19 cellular contexts compared by ENCODE assay signal in the genomic region with DNA sequence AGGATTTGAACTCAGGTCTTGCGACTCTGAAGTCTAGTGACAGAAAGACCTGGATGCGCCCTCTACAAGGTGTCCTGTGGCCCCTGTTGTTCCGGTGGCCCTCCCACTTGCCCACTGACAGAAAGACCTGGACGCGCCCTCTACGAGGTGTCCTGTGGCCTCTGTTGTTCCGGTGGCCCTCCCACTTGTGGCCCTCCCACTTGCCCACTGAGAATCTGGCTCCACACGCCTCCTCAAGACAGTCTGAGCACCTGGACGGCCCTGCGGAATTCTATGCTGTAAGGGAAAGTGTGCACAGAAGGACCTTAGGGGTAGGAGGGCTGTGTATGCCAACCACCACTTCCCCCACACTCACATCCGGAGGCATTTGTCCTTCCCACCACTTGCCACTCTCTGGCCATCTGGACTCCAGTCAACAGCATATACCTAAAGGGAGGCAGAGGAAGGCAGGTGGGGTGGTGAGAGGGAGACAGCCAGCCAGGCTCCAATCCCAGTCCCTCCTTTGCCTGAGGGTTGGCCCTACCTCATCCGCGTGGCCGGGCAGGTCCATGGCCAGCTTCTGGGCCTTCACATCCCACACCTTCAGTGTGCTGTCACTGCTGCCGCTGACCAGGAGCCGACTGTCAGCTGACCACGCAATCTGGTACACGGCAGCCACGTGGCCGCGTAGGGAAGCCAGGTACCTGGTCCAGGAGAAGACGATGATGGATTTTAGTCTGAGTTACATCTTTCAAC. TPM values are rescaled to one million over a fixed set of nuclear protein-coding genes. Genes with fewer than 3 reads are reported as not detected.
A peak's percentile ranks its signal among the peaks of the same experiment; 100 is the strongest.
DNase-seq lines count a peak whose midpoint lies in the region; ATAC-seq, FAIRE-seq and TF ChIP-seq lines count a peak whose summit lies in the region.
"Had no signal": no experiment of that assay in that cellular context is flagged by ENCODE, and none has a peak within 500 bp of the region (broad histone marks: within the 10 kb centered on the region; RNA-seq: fewer than 3 reads in every experiment).

No MANE protein-coding gene starts in this region.

- no peak overlapping the region for H3K9ac ChIP-seq in GM12878 (ENCODE audit: control insufficient read depth, insufficient read depth, low read length)

- no peak for TF ChIP-seq RAD21 in GM12878 (IDR thresholded peaks at IDR 0.05; ENCODE audit: insufficient read depth, low read depth, low read length)

- H3K4me3 ChIP-seq in HEK293 (ENCODE audit: low read depth, low read length): no peak overlapping the region
- H3K4me3 ChIP-seq in GM12878: no peak overlapping the region
- H3K4me3 ChIP-seq: HAP-1 had no signal

- peaks cover 40 to 82% of the 10 kb centered on the region in 2 experiments for H3K36me3 ChIP-seq in HEK293 (ENCODE audit: control insufficient read depth in 2 of 2, insufficient read depth in 1 of 2, low read length in 2 of 2)
- H3K36me3 ChIP-seq in GM12878 (ENCODE audit: control insufficient read depth in 2 of 2, insufficient read depth in 2 of 2, low read length in 1 of 2): peaks cover 37 to 40% of the 10 kb centered on the region in 2 experiments

- peak; percentile 4 for DNase-seq in AG20443 (ENCODE audit: low spot score)
- DNase-seq in GM12878 (ENCODE audit: low read depth, low spot score): no peak
- peak; percentile 69 for DNase-seq in posterior vena cava (ENCODE audit: low spot score)
- DNase-seq in NK-92 (lab: John Stamatoyannopoulos, UW; ENCODE audit: unreplicated experiment): no peak
- DNase-seq in activated CD4-positive, alpha-beta T cell treated with anti-CD3 and anti-CD28 coated beads, Interleukin-2, amount 10 ng/mL, durations not matched to agents 24 days and 14 days: no peak
- no peak for DNase-seq in NCI-H1417 treated with DMSO at 0.1 percent for 48 hours (lab: John Stamatoyannopoulos, UW)
- DNase-seq: BE2C; CD8-positive, alpha-beta T cell; COR-L47; DND-41; GDM1; HFFc6 had no signal

- no peak overlapping the region for H3K27ac Mint-ChIP-seq in activated CD4-positive, alpha-beta T cell treated with anti-CD3 and anti-CD28 coated beads, Interleukin-2, amount 10 ng/mL, durations not matched to agents 24 days and 14 days
- H3K27ac Mint-ChIP-seq: CD8-positive, alpha-beta T cell; HFFc6 had no signal

- H3K4me1 Mint-ChIP-seq in activated CD4-positive, alpha-beta T cell treated with anti-CD3 and anti-CD28 coated beads, Interleukin-2, amount 10 ng/mL, durations not matched to agents 24 days and 14 days: peaks cover 2% of the 10 kb centered on the region

- no peaks in the 10 kb centered on the region for H3K79me2 ChIP-seq in GM12878 (ENCODE audit: control insufficient read depth, insufficient read depth, low read length)

- intact Hi-C loops in GM12878 (cut with micrococcal nuclease; ENCODE audit: unreplicated experiment): no loop called here
- intact Hi-C loops in posterior vena cava (cut with DNase I): no loop called here
- intact Hi-C loops in activated CD4-positive, alpha-beta T cell treated with anti-CD3 and anti-CD28 coated beads, Interleukin-2, amount 10 ng/mL, durations not matched to agents 24 days and 14 days (cut with micrococcal nuclease): no loop called here

- H3K4me1 ChIP-seq in HEK293 (ENCODE audit: control insufficient read depth, insufficient read depth, low read length) (no peaks in the 10 kb centered on the region), GM12878 (ENCODE audit: control insufficient read depth, insufficient read depth, low read length) (no peaks in the 10 kb centered on the region)
- H3K4me1 ChIP-seq: BE2C, HAP-1 had no signal

- no peak overlapping the region for H2AFZ ChIP-seq in GM12878 (ENCODE audit: control insufficient read depth, low read depth, low read length)

- no peaks in the 10 kb centered on the region for H3K27me3 ChIP-seq in GM12878 (replicated peaks in 1 of 2; ENCODE audit: control insufficient read depth in 2 of 2, insufficient read depth in 2 of 2, low read length in 1 of 2)
- H3K27me3 ChIP-seq: BE2C had no signal

- no peaks in the 10 kb centered on the region for H3K9me3 Mint-ChIP-seq in activated CD4-positive, alpha-beta T cell treated with anti-CD3 and anti-CD28 coated beads, Interleukin-2, amount 10 ng/mL, durations not matched to agents 24 days and 14 days
- H3K9me3 Mint-ChIP-seq: CD8-positive, alpha-beta T cell; HFFc6 had no signal

- WGBS in GM12878 (ENCODE audit: insufficient coverage, insufficient replicate concordance, low lambda C conversion rate, missing lambda C conversion rate): 98% methylated on average over 20 of the region's 22 CpGs

- TF ChIP-seq CTCF in HEK293 (tag by site-specific recombination; IDR thresholded peaks at IDR 0.05) (no peak), GM12878 (IDR thresholded peaks at IDR 0.05 in 2 of 3, conservative IDR thresholded peaks at IDR 0.05 in 1 of 3; ENCODE audit: control insufficient read depth in 2 of 3, extremely low read depth in 1 of 3, insufficient read depth in 1 of 3, low read depth in 3 of 3, low read length in 3 of 3) (no peak)

- H3K27ac ChIP-seq in HEK293 (ENCODE audit: extremely low read depth, low read depth, low read length) (no peak overlapping the region), GM12878 (ENCODE audit: control insufficient read depth, insufficient read depth) (no peak overlapping the region)
- H3K27ac ChIP-seq: C4-2B, HL-60 had no signal

- no peak for ATAC-seq in GM12878
- ATAC-seq: CD8-positive, alpha-beta T cell had no signal

- POLR2A ChIA-PET in HEK293 (lab: Yijun Ruan, JAX): no interaction called here
- POLR2A ChIA-PET in GM12878 (lab: Charles Lee): no interaction called here

- H3K4me2 ChIP-seq in GM12878 (ENCODE audit: control insufficient read depth, insufficient read depth): no peak overlapping the region

- no peaks in the 10 kb centered on the region for H3K27me3 Mint-ChIP-seq in activated CD4-positive, alpha-beta T cell treated with anti-CD3 and anti-CD28 coated beads, Interleukin-2, amount 10 ng/mL, durations not matched to agents 24 days and 14 days

- CTCF ChIA-PET in HEK293 (lab: Yijun Ruan, JAX): no interaction called here
- CTCF ChIA-PET in GM12878 (lab: Yijun Ruan, JAX): no interaction called here

- BruUV-seq in GM12878 (replicated peaks; lab: Mats Ljungman, UMichigan): no TSS peak

- H3K4me3 Mint-ChIP-seq in activated CD4-positive, alpha-beta T cell treated with anti-CD3 and anti-CD28 coated beads, Interleukin-2, amount 10 ng/mL, durations not matched to agents 24 days and 14 days: no peak overlapping the region
- H3K4me3 Mint-ChIP-seq: CD8-positive, alpha-beta T cell; HFFc6 had no signal

- SMC1A ChIA-PET in GM12878 (lab: Charles Lee; ENCODE audit: uncharacterized antibody, unreplicated experiment): no interaction called here

- RAD21 ChIA-PET in GM12878 (lab: Charles Lee; ENCODE audit: unreplicated experiment): no interaction called here

- no peaks in the 10 kb centered on the region for H4K20me1 ChIP-seq in GM12878 (ENCODE audit: control insufficient read depth, insufficient read depth)

- H3K9me3 ChIP-seq in HEK293 (ENCODE audit: control insufficient read depth, insufficient read depth, low read depth, low read length) (no peaks in the 10 kb centered on the region), GM12878 (replicated peaks; ENCODE audit: control insufficient read depth, insufficient read depth, low read length) (no peaks in the 10 kb centered on the region)
- H3K9me3 ChIP-seq: BE2C, HAP-1 had no signal

- in situ Hi-C loops in GM12878 (cut with MboI): no loop called here

- TF ChIP-seq POLR2A in GM12878 (IDR thresholded peaks at IDR 0.05; ENCODE audit: low read depth, low read length): peak; percentile 46; the same call in 1 of the 2 replicates

- peaks cover 65% of the 10 kb centered on the region for H3K36me3 Mint-ChIP-seq in activated CD4-positive, alpha-beta T cell treated with anti-CD3 and anti-CD28 coated beads, Interleukin-2, amount 10 ng/mL, durations not matched to agents 24 days and 14 days (ENCODE audit: low read depth)

- TF ChIP-seq EP300 in GM12878 (IDR thresholded peaks at IDR 0.05; ENCODE audit: borderline replicate concordance in 1 of 2, control insufficient read depth in 1 of 2, low read depth in 2 of 2, low read length in 2 of 2): no peak

- FAIRE-seq in GM12878 (lab: Jason Lieb, UNC): no peak
- FAIRE-seq: A204.1, GM19239, H1 had no signal

RNA-seq across cellular contexts. Expression of gene NLE1, which starts 9.1 kb away (rescaled TPM):
- total RNA-seq in GM12878 (2013; cell fraction: nucleolus; rRNA removed): 32.2 and 38.7 TPM in 2 replicates
- 30.6 and 33.0 TPM in 2 replicates for total RNA-seq in GM12878 (2014; rRNA removed)
- total RNA-seq in GM12878 (2014; rRNA removed; fragmentation: Illumina TruSeq; extraction: Trizol): 17.9 and 18.3 TPM in 2 replicates
- 33.5 and 39.1 TPM in 2 replicates for total RNA-seq in GM12878 (2021)
- polyA plus RNA-seq in GM12878 (2011; ENCODE audit: low read depth): 6.2 TPM
- polyA plus RNA-seq in GM12878 (2011; rRNA removed): 9.8 and 17.3 TPM in 2 replicates
- polyA plus RNA-seq in GM12878 (2011; cell fraction: cytosol; rRNA removed): 28.5 and 41.6 TPM in 2 replicates
- 44.7 and 56.2 TPM in 2 replicates for polyA plus RNA-seq in GM12878 (2011; cell fraction: nucleus; rRNA removed)
- 14.8 and 16.9 TPM in 2 replicates for polyA plus RNA-seq in GM12878 (2012)
- polyA plus RNA-seq in GM12878 (2014; fragmentation: Illumina TruSeq; extraction: Trizol): 8.0 and 13.6 TPM in 2 replicates
- polyA plus RNA-seq in GM12878 (2014; fragmentation: Nextera tagmentation; extraction: Ambion mirVana): 1 to 10 TPM; 2.4 to 5.5 TPM
- polyA plus RNA-seq in GM12878 (2014; rRNA removed): 27.2 and 33.3 TPM in 2 replicates
- polyA plus RNA-seq in GM12878 (2016; fragmentation: Nextera tagmentation; extraction: Ambion mirVana): 10 to 100 TPM; 17.2 to 17.9 TPM
- polyA minus RNA-seq in GM12878 (2011; rRNA and poly(A)+ RNA removed): 24.7 and 36.7 TPM in 2 replicates
- polyA minus RNA-seq in GM12878 (2011; cell fraction: cytosol; rRNA and poly(A)+ RNA removed): 5.9 and 6.2 TPM in 2 replicates
- 18.6 and 28.9 TPM in 2 replicates for polyA minus RNA-seq in GM12878 (2011; cell fraction: nucleus; rRNA and poly(A)+ RNA removed)
- 1 to 10 TPM; 8.4 to 9.1 TPM for total RNA-seq in posterior vena cava
- total RNA-seq in activated CD4-positive, alpha-beta T cell treated with anti-CD3 and anti-CD28 coated beads, Interleukin-2, amount 10 ng/mL, durations not matched to agents 24 days and 14 days: 45.3 and 47.9 TPM in 2 replicates

RNA-seq across cellular contexts. Expression of gene FNDC8, which starts 11.6 kb away (rescaled TPM):
- total RNA-seq in GM12878 (2013; cell fraction: nucleolus; rRNA removed): not detected in 2 replicates
- total RNA-seq in GM12878 (2014; rRNA removed) (0.11 TPM in 1 of 2 replicates, not detected in the other), GM12878 (2014; rRNA removed; fragmentation: Illumina TruSeq; extraction: Trizol) (not detected in 2 replicates), GM12878 (2021) (0.15 TPM in 1 of 2 replicates, not detected in the other), posterior vena cava (not detected)
- not detected for polyA plus RNA-seq in GM12878 (2011; ENCODE audit: low read depth)
- polyA plus RNA-seq in GM12878 (2011; rRNA removed) (not detected in 2 replicates), GM12878 (2014; fragmentation: Illumina TruSeq; extraction: Trizol) (not detected in 2 replicates), GM12878 (2014; fragmentation: Nextera tagmentation; extraction: Ambion mirVana) (under 1 TPM in 1 of 2 experiments, not detected in 1; 0.06 TPM), GM12878 (2014; rRNA removed) (0.09 TPM in 1 of 2 replicates, not detected in the other), GM12878 (2016; fragmentation: Nextera tagmentation; extraction: Ambion mirVana) (not detected)
- polyA plus RNA-seq in GM12878 (2011; cell fraction: cytosol; rRNA removed): 0.06 TPM in 1 of 2 replicates, not detected in the other
- polyA plus RNA-seq in GM12878 (2011; cell fraction: nucleus; rRNA removed): not detected in 2 replicates
- 0.27 TPM in 1 of 2 replicates, not detected in the other for polyA plus RNA-seq in GM12878 (2012)
- not detected in 2 replicates for polyA minus RNA-seq in GM12878 (2011; rRNA and poly(A)+ RNA removed)
- polyA minus RNA-seq in GM12878 (2011; cell fraction: cytosol; rRNA and poly(A)+ RNA removed): not detected in 2 replicates
- not detected in 2 replicates for polyA minus RNA-seq in GM12878 (2011; cell fraction: nucleus; rRNA and poly(A)+ RNA removed)
- total RNA-seq in activated CD4-positive, alpha-beta T cell treated with anti-CD3 and anti-CD28 coated beads, Interleukin-2, amount 10 ng/mL, durations not matched to agents 24 days and 14 days: not detected in 2 replicates
- total RNA-seq: CD8-positive, alpha-beta T cell; H1; HFFc6 had no signal
- polyA plus RNA-seq: H1 had no signal

RNA-seq across cellular contexts. Expression of gene RAD51D, which starts 13.3 kb away (rescaled TPM):
- 37.0 and 41.3 TPM in 2 replicates for total RNA-seq in GM12878 (2013; cell fraction: nucleolus; rRNA removed)
- total RNA-seq in GM12878 (2014; rRNA removed) (12.0 and 12.3 TPM in 2 replicates), GM12878 (2014; rRNA removed; fragmentation: Illumina TruSeq; extraction: Trizol) (10.0 and 11.5 TPM in 2 replicates), GM12878 (2021) (22.1 and 26.0 TPM in 2 replicates), posterior vena cava (10 to 100 TPM; 10.5 to 10.8 TPM)
- 4.8 TPM for polyA plus RNA-seq in GM12878 (2011; ENCODE audit: low read depth)
- polyA plus RNA-seq in GM12878 (2011; rRNA removed) (13.0 and 14.7 TPM in 2 replicates), GM12878 (2014; fragmentation: Illumina TruSeq; extraction: Trizol) (7.0 and 11.8 TPM in 2 replicates), GM12878 (2014; fragmentation: Nextera tagmentation; extraction: Ambion mirVana) (1 to 10 TPM; 2.6 to 4.9 TPM), GM12878 (2014; rRNA removed) (16.7 and 21.2 TPM in 2 replicates), GM12878 (2016; fragmentation: Nextera tagmentation; extraction: Ambion mirVana) (10 to 100 TPM; 24.2 to 29.3 TPM)
- 14.6 and 17.3 TPM in 2 replicates for polyA plus RNA-seq in GM12878 (2011; cell fraction: cytosol; rRNA removed)
- polyA plus RNA-seq in GM12878 (2011; cell fraction: nucleus; rRNA removed): 15.6 and 19.8 TPM in 2 replicates
- 8.8 and 8.9 TPM in 2 replicates for polyA plus RNA-seq in GM12878 (2012)
- 13.0 and 22.6 TPM in 2 replicates for polyA minus RNA-seq in GM12878 (2011; rRNA and poly(A)+ RNA removed)
- polyA minus RNA-seq in GM12878 (2011; cell fraction: cytosol; rRNA and poly(A)+ RNA removed): 4.2 and 4.8 TPM in 2 replicates
- polyA minus RNA-seq in GM12878 (2011; cell fraction: nucleus; rRNA and poly(A)+ RNA removed): 9.3 and 21.4 TPM in 2 replicates
- total RNA-seq in activated CD4-positive, alpha-beta T cell treated with anti-CD3 and anti-CD28 coated beads, Interleukin-2, amount 10 ng/mL, durations not matched to agents 24 days and 14 days: 32.6 and 35.2 TPM in 2 replicates

RNA-seq across cellular contexts. Expression of gene UNC45B, which starts 14.6 kb away (rescaled TPM):
- total RNA-seq in GM12878 (2013; cell fraction: nucleolus; rRNA removed): not detected in 2 replicates
- total RNA-seq in GM12878 (2014; rRNA removed) (not detected in 2 replicates), GM12878 (2014; rRNA removed; fragmentation: Illumina TruSeq; extraction: Trizol) (not detected in 2 replicates), GM12878 (2021) (not detected in 2 replicates), posterior vena cava (not detected)
- polyA plus RNA-seq in GM12878 (2011; ENCODE audit: low read depth): not detected
- polyA plus RNA-seq in GM12878 (2011; rRNA removed) (not detected in 2 replicates), GM12878 (2014; fragmentation: Illumina TruSeq; extraction: Trizol) (not detected in 2 replicates), GM12878 (2014; fragmentation: Nextera tagmentation; extraction: Ambion mirVana) (not detected), GM12878 (2014; rRNA removed) (not detected in 2 replicates), GM12878 (2016; fragmentation: Nextera tagmentation; extraction: Ambion mirVana) (under 1 TPM in 1 of 2 experiments, not detected in 1; 0.03 TPM)
- polyA plus RNA-seq in GM12878 (2011; cell fraction: cytosol; rRNA removed): not detected in 2 replicates
- polyA plus RNA-seq in GM12878 (2011; cell fraction: nucleus; rRNA removed): not detected in 2 replicates
- not detected in 2 replicates for polyA plus RNA-seq in GM12878 (2012)
- not detected in 2 replicates for polyA minus RNA-seq in GM12878 (2011; rRNA and poly(A)+ RNA removed)
- polyA minus RNA-seq in GM12878 (2011; cell fraction: cytosol; rRNA and poly(A)+ RNA removed): not detected in 2 replicates
- polyA minus RNA-seq in GM12878 (2011; cell fraction: nucleus; rRNA and poly(A)+ RNA removed): not detected in 2 replicates
- total RNA-seq in activated CD4-positive, alpha-beta T cell treated with anti-CD3 and anti-CD28 coated beads, Interleukin-2, amount 10 ng/mL, durations not matched to agents 24 days and 14 days: not detected in 2 replicates
- total RNA-seq: HFFc6 had no signal

Comparison
In these comparisons a context has a peak if more than half of its experiments do, and no peak if none do; other contexts are left out.
1. DNase-seq: peak in AG20443 (single experiment) and posterior vena cava (single experiment); none in GM12878 (single experiment), NK-92 (single experiment), activated CD4-positive, alpha-beta T cell treated with anti-CD3 and anti-CD28 coated beads, Interleukin-2, amount 10 ng/mL, durations not matched to agents 24 days and 14 days (single experiment) and NCI-H1417 treated with DMSO at 0.1 percent for 48 hours (single experiment).